1 cellular context compared by ENCODE assay signal in the genomic region with DNA sequence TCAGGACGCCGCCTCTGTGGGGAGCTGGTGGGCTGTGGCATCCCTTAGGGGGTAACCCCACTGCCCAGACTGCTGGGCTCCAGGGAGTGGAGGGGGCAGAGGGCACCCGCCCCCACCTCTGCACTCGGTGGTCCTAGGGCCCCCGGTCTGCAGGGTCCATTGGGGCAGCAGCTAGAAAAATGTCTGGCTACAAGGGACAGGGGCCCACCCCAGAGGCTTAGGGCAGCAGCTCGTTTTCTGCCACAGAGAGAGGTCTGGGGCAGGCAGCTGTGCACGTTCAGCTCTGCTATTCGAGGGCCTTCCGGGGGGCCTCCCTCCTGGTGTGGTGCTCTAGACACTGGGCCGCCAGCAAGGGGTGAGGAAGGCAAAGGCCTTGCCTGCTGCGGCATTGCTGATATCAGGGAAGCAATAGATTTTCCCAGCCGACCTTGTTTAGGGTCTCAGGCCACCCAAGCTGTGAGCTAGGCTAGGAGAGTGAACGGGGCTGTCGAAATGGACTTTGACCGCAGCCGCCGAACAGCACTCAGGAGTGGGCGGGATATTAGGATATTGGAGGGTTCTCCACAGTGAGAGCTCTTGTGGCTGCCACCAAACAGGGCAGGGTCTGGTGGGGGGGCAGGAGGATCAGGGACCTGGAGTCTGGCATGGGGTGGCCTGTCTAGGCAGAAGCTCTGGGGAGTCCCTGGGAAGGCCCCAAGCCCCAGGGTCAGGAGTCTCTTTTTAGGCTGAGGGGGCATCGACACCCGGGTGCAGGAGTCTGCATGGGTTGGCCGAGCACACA.
TF ChIP-seq lines count a peak whose summit lies in the region.

No MANE protein-coding gene starts in this region.

TF ChIP-seq in HepG2, 621 proteins besides CTCF, POLR2A, EP300 and RAD21 (continued from another document and continues in another):
- TF ChIP-seq, protein P1, sequence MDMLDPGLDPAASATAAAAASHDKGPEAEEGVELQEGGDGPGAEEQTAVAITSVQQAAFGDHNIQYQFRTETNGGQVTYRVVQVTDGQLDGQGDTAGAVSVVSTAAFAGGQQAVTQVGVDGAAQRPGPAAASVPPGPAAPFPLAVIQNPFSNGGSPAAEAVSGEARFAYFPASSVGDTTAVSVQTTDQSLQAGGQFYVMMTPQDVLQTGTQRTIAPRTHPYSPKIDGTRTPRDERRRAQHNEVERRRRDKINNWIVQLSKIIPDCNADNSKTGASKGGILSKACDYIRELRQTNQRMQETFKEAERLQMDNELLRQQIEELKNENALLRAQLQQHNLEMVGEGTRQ (IDR thresholded peaks at IDR 0.05; ENCODE audit: low read depth, low read length), result no peak
- TF ChIP-seq, protein P1 (CRISPR knock-in tag; IDR thresholded peaks at IDR 0.05; ENCODE audit: borderline replicate concordance), result no peak
- TF ChIP-seq KLF12 (CRISPR knock-in tag; IDR thresholded peaks at IDR 0.05; ENCODE audit: borderline replicate concordance) (peak; percentile 24; the same call in 1 of the 2 replicates), ZNF451 (CRISPR knock-in tag; IDR thresholded peaks at IDR 0.05) (peak; percentile 13; the same call in 1 of the 2 replicates), PHF21A (CRISPR knock-in tag; IDR thresholded peaks at IDR 0.05) (peak; percentile 65; the same call in 1 of the 2 replicates), ZNF124 (CRISPR knock-in tag; IDR thresholded peaks at IDR 0.05) (0 out of 2 replicates have a peak, but pooled peaks have one; percentile 44), ZNF629 (CRISPR knock-in tag; conservative IDR thresholded peaks at IDR 0.05) (peak; percentile 44; the same call in 1 of the 2 replicates), ERF (CRISPR knock-in tag; IDR thresholded peaks at IDR 0.05) (peak; percentile 64; the same call in 1 of the 2 replicates), TCF7 (IDR thresholded peaks at IDR 0.05; ENCODE audit: low read depth) (0 out of 2 replicates have a peak, but pooled peaks have one; percentile 16), ZNF790 (CRISPR knock-in tag; IDR thresholded peaks at IDR 0.05; ENCODE audit: borderline replicate concordance) (0 out of 2 replicates have a peak, but pooled peaks have one; percentile 32), ARNTL (CRISPR knock-in tag; IDR thresholded peaks at IDR 0.05) (0 out of 2 replicates have a peak, but pooled peaks have one; percentile 37), ZNF782 (CRISPR knock-in tag; IDR thresholded peaks at IDR 0.05; ENCODE audit: borderline replicate concordance) (peak; percentile 65; the same call in 1 of the 2 replicates), TCF12 (IDR thresholded peaks at IDR 0.05) (no peak), TCF12 (CRISPR knock-in tag; IDR thresholded peaks at IDR 0.05) (0 out of 2 replicates have a peak, but pooled peaks have one; percentile 42), ISL2 (CRISPR knock-in tag; IDR thresholded peaks at IDR 0.05) (no peak), ZNF777 (CRISPR knock-in tag; IDR thresholded peaks at IDR 0.05) (peak; percentile 74), MXI1 (IDR thresholded peaks at IDR 0.05; ENCODE audit: borderline replicate concordance, low read depth, low read length) (no peak), HOXA3 (CRISPR knock-in tag; IDR thresholded peaks at IDR 0.05) (peak; percentile 49; the same call in 1 of the 2 replicates), PHF8 (CRISPR knock-in tag; IDR thresholded peaks at IDR 0.05) (peak; percentile 53), ZNF569 (CRISPR knock-in tag; IDR thresholded peaks at IDR 0.05; ENCODE audit: borderline replicate concordance) (no peak), ATF7-NPFF (CRISPR knock-in tag; IDR thresholded peaks at IDR 0.05; ENCODE audit: low read depth) (0 out of 2 replicates have a peak, but pooled peaks have one; percentile 4), ZNF761 (CRISPR knock-in tag; conservative IDR thresholded peaks at IDR 0.05) (0 out of 2 replicates have a peak, but pooled peaks have one; percentile 48), CEBPG (CRISPR knock-in tag; IDR thresholded peaks at IDR 0.05) (peak; percentile 15; the same call in 1 of the 2 replicates), ZMYM4 (CRISPR knock-in tag; IDR thresholded peaks at IDR 0.05) (peak; percentile 53; the same call in 1 of the 2 replicates), POLR2AphosphoS5 (IDR thresholded peaks at IDR 0.05; ENCODE audit: low read depth, low read length) (peak; percentile 69), KMT2B (CRISPR knock-in tag; IDR thresholded peaks at IDR 0.05) (no peak), HNF4G (IDR thresholded peaks at IDR 0.05; ENCODE audit: borderline replicate concordance, low read depth, low read length) (peak; percentile 71), HNF4G (CRISPR knock-in tag; IDR thresholded peaks at IDR 0.05; ENCODE audit: borderline replicate concordance, low read depth) (peak; percentile 82), ZNF747 (CRISPR knock-in tag; IDR thresholded peaks at IDR 0.05; ENCODE audit: borderline replicate concordance) (0 out of 2 replicates have a peak, but pooled peaks have one; percentile 59), ZSCAN31 (CRISPR knock-in tag; IDR thresholded peaks at IDR 0.05; ENCODE audit: low read depth) (peak; percentile 18; the same call in 1 of the 2 replicates), ZEB1 (IDR thresholded peaks at IDR 0.05; ENCODE audit: insufficient replicate concordance, low read depth) (peak; percentile 34), ZNF329 (CRISPR knock-in tag; IDR thresholded peaks at IDR 0.05; ENCODE audit: low read depth) (0 out of 2 replicates have a peak, but pooled peaks have one; percentile 33), RORA (CRISPR knock-in tag; IDR thresholded peaks at IDR 0.05) (no peak), ZNF660 (CRISPR knock-in tag; IDR thresholded peaks at IDR 0.05; ENCODE audit: borderline replicate concordance, low read depth) (no peak), ZFY (CRISPR knock-in tag; IDR thresholded peaks at IDR 0.05) (peak; percentile 77)
- TF ChIP-seq, protein P2, sequence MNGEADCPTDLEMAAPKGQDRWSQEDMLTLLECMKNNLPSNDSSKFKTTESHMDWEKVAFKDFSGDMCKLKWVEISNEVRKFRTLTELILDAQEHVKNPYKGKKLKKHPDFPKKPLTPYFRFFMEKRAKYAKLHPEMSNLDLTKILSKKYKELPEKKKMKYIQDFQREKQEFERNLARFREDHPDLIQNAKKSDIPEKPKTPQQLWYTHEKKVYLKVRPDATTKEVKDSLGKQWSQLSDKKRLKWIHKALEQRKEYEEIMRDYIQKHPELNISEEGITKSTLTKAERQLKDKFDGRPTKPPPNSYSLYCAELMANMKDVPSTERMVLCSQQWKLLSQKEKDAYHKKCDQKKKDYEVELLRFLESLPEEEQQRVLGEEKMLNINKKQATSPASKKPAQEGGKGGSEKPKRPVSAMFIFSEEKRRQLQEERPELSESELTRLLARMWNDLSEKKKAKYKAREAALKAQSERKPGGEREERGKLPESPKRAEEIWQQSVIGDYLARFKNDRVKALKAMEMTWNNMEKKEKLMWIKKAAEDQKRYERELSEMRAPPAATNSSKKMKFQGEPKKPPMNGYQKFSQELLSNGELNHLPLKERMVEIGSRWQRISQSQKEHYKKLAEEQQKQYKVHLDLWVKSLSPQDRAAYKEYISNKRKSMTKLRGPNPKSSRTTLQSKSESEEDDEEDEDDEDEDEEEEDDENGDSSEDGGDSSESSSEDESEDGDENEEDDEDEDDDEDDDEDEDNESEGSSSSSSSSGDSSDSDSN (CRISPR knock-in tag; IDR thresholded peaks at IDR 0.05), result peak; percentile 41; the same call in 1 of the 2 replicates
- TF ChIP-seq, protein P3, sequence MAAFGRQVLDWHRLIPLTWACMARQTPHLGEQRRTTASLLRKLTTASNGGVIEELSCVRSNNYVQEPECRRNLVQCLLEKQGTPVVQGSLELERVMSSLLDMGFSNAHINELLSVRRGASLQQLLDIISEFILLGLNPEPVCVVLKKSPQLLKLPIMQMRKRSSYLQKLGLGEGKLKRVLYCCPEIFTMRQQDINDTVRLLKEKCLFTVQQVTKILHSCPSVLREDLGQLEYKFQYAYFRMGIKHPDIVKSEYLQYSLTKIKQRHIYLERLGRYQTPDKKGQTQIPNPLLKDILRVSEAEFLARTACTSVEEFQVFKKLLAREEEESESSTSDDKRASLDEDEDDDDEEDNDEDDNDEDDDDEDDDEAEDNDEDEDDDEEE (CRISPR knock-in tag; IDR thresholded peaks at IDR 0.05), result peak; percentile 43; the same call in 1 of the 2 replicates
- TF ChIP-seq, protein P4, sequence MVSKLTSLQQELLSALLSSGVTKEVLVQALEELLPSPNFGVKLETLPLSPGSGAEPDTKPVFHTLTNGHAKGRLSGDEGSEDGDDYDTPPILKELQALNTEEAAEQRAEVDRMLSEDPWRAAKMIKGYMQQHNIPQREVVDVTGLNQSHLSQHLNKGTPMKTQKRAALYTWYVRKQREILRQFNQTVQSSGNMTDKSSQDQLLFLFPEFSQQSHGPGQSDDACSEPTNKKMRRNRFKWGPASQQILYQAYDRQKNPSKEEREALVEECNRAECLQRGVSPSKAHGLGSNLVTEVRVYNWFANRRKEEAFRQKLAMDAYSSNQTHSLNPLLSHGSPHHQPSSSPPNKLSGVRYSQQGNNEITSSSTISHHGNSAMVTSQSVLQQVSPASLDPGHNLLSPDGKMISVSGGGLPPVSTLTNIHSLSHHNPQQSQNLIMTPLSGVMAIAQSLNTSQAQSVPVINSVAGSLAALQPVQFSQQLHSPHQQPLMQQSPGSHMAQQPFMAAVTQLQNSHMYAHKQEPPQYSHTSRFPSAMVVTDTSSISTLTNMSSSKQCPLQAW (CRISPR knock-in tag; IDR thresholded peaks at IDR 0.05), result 0 out of 2 replicates have a peak, but pooled peaks have one; percentile 14
- TF ChIP-seq, protein P5, sequence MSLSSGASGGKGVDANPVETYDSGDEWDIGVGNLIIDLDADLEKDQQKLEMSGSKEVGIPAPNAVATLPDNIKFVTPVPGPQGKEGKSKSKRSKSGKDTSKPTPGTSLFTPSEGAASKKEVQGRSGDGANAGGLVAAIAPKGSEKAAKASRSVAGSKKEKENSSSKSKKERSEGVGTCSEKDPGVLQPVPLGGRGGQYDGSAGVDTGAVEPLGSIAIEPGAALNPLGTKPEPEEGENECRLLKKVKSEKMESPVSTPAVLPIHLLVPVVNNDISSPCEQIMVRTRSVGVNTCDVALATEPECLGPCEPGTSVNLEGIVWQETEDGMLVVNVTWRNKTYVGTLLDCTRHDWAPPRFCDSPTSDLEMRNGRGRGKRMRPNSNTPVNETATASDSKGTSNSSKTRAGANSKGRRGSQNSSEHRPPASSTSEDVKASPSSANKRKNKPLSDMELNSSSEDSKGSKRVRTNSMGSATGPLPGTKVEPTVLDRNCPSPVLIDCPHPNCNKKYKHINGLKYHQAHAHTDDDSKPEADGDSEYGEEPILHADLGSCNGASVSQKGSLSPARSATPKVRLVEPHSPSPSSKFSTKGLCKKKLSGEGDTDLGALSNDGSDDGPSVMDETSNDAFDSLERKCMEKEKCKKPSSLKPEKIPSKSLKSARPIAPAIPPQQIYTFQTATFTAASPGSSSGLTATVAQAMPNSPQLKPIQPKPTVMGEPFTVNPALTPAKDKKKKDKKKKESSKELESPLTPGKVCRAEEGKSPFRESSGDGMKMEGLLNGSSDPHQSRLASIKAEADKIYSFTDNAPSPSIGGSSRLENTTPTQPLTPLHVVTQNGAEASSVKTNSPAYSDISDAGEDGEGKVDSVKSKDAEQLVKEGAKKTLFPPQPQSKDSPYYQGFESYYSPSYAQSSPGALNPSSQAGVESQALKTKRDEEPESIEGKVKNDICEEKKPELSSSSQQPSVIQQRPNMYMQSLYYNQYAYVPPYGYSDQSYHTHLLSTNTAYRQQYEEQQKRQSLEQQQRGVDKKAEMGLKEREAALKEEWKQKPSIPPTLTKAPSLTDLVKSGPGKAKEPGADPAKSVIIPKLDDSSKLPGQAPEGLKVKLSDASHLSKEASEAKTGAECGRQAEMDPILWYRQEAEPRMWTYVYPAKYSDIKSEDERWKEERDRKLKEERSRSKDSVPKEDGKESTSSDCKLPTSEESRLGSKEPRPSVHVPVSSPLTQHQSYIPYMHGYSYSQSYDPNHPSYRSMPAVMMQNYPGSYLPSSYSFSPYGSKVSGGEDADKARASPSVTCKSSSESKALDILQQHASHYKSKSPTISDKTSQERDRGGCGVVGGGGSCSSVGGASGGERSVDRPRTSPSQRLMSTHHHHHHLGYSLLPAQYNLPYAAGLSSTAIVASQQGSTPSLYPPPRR (CRISPR knock-in tag; IDR thresholded peaks at IDR 0.05; ENCODE audit: borderline replicate concordance), result peak; percentile 41; the same call in 1 of the 2 replicates
- TF ChIP-seq, protein P6, sequence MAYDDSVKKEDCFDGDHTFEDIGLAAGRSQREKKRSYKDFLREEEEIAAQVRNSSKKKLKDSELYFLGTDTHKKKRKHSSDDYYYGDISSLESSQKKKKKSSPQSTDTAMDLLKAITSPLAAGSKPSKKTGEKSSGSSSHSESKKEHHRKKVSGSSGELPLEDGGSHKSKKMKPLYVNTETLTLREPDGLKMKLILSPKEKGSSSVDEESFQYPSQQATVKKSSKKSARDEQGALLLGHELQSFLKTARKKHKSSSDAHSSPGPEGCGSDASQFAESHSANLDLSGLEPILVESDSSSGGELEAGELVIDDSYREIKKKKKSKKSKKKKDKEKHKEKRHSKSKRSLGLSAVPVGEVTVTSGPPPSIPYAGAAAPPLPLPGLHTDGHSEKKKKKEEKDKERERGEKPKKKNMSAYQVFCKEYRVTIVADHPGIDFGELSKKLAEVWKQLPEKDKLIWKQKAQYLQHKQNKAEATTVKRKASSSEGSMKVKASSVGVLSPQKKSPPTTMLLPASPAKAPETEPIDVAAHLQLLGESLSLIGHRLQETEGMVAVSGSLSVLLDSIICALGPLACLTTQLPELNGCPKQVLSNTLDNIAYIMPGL (CRISPR knock-in tag; IDR thresholded peaks at IDR 0.05; ENCODE audit: borderline replicate concordance in 1 of 2, low read depth in 1 of 2), result peak in 1 of 2 experiments; percentile 36; a peak in 1 of 4 replicates
- TF ChIP-seq, protein P7, sequence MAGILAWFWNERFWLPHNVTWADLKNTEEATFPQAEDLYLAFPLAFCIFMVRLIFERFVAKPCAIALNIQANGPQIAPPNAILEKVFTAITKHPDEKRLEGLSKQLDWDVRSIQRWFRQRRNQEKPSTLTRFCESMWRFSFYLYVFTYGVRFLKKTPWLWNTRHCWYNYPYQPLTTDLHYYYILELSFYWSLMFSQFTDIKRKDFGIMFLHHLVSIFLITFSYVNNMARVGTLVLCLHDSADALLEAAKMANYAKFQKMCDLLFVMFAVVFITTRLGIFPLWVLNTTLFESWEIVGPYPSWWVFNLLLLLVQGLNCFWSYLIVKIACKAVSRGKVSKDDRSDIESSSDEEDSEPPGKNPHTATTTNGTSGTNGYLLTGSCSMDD (CRISPR knock-in tag; IDR thresholded peaks at IDR 0.05), result no peak
- TF ChIP-seq, protein P8, sequence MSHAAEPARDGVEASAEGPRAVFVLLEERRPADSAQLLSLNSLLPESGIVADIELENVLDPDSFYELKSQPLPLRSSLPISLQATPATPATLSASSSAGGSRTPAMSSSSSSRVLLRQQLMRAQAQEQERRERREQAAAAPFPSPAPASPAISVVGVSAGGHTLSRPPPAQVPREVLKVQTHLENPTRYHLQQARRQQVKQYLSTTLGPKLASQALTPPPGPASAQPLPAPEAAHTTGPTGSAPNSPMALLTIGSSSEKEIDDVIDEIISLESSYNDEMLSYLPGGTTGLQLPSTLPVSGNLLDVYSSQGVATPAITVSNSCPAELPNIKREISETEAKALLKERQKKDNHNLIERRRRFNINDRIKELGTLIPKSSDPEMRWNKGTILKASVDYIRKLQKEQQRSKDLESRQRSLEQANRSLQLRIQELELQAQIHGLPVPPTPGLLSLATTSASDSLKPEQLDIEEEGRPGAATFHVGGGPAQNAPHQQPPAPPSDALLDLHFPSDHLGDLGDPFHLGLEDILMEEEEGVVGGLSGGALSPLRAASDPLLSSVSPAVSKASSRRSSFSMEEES (CRISPR knock-in tag; IDR thresholded peaks at IDR 0.05), result 0 out of 2 replicates have a peak, but pooled peaks have one; percentile 3
